ENCODE assay signal across 24 cellular contexts in the genomic region with DNA sequence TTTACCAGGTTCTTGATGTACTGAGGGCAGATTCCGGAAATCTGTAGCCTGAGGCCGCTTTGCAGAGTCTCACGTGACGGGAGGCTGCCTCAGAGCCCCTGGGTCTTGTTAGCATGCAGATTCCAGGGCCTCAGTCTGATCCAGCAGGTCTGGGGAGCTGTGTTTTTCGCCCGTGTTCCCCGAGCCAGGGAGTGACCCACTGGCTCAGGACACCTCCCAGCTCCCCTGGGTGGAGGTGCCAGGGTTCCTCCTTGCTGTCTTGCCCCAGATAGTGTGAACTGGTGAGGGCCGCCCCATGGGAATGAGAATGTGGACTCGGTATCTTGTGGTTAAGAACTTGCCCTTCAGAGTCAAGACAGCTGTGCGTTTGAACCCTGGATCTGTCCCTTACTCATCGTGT.
A peak's percentile ranks its signal among the peaks of the same experiment; 100 is the strongest.
DNase-seq lines count a peak whose midpoint lies in the region; ATAC-seq and TF ChIP-seq lines count a peak whose summit lies in the region.
"Had no signal": no experiment of that assay in that cellular context is flagged by ENCODE, and none has a peak within 500 bp of the region (broad histone marks: within the 10 kb centered on the region; RNA-seq: fewer than 3 reads in every experiment).

No MANE protein-coding gene starts in this region.

- no peak overlapping the region for H4K8ac ChIP-seq in mesendoderm (ENCODE audit: low read depth, low read length)

- no peaks in the 10 kb centered on the region for H3K79me2 ChIP-seq in mesendoderm (ENCODE audit: control insufficient read depth, insufficient read depth, low read length)

- no peak overlapping the region for H2BK15ac ChIP-seq in mesendoderm (replicated peaks; ENCODE audit: low read depth)

- H3K4me3 Mint-ChIP-seq in endothelial cell (ENCODE audit: unreplicated experiment): no peak overlapping the region
- H3K4me3 Mint-ChIP-seq: activated CD4-positive, alpha-beta memory T cell treated with anti-CD3 and anti-CD28 coated beads for 36 hours; IgD-negative memory B cell had no signal

- no peak for TF ChIP-seq CTCF in HEK293 (tag by site-specific recombination; IDR thresholded peaks at IDR 0.05)
- TF ChIP-seq CTCF in VCaP (conservative IDR thresholded peaks at IDR 0.05): no peak
- no peak for TF ChIP-seq CTCF in suprapubic skin (IDR thresholded peaks at IDR 0.05)
- no peak for TF ChIP-seq CTCF in Peyer's patch (IDR thresholded peaks at IDR 0.05)
- TF ChIP-seq CTCF in endothelial cell (IDR thresholded peaks at IDR 0.05; ENCODE audit: unreplicated experiment): no peak
- no peak for TF ChIP-seq CTCF in omental fat pad (IDR thresholded peaks at IDR 0.05)

- H3K4me1 ChIP-seq in HEK293 (ENCODE audit: control insufficient read depth, insufficient read depth, low read length) (no peaks in the 10 kb centered on the region), mesendoderm (ENCODE audit: control insufficient read depth, low read depth, low read length) (no peaks in the 10 kb centered on the region), suprapubic skin (peaks cover 14% of the 10 kb centered on the region), Peyer's patch (peaks cover 0 to 6% (median 0%) of the 10 kb centered on the region in 4 donors)

- no peak overlapping the region for H2BK5ac ChIP-seq in mesendoderm (ENCODE audit: low read length)

- H3K4me2 ChIP-seq in mesendoderm (ENCODE audit: low read length): no peak overlapping the region

- H3K27ac ChIP-seq in HEK293 (ENCODE audit: extremely low read depth, low read depth, low read length): no peak overlapping the region
- H3K27ac ChIP-seq in VCaP: peak overlapping the region; percentile 98
- H3K27ac ChIP-seq in mesendoderm (ENCODE audit: low read depth, low read length): no peak overlapping the region
- peak overlapping the region; percentile 48 for H3K27ac ChIP-seq in suprapubic skin
- H3K27ac ChIP-seq in substantia nigra (ENCODE audit: low read depth, low read length, poor library complexity, severe bottlenecking): no peak overlapping the region
- no peak overlapping the region for H3K27ac ChIP-seq in Peyer's patch
- H3K27ac ChIP-seq: brain microvascular endothelial cell, SK-N-MC had no signal

- POLR2A ChIA-PET in HEK293 (lab: Yijun Ruan, JAX): no interaction called here

- H3K23ac ChIP-seq in mesendoderm (ENCODE audit: low read length): no peak overlapping the region

- H3K4me3 ChIP-seq in HEK293 (ENCODE audit: low read depth, low read length): no peak overlapping the region
- no peak overlapping the region for H3K4me3 ChIP-seq in mesendoderm (ENCODE audit: low read length)
- no peak overlapping the region for H3K4me3 ChIP-seq in suprapubic skin
- no peak overlapping the region for H3K4me3 ChIP-seq in Peyer's patch
- H3K4me3 ChIP-seq: dorsolateral prefrontal cortex, SK-N-MC had no signal

- H3K79me1 ChIP-seq in mesendoderm (ENCODE audit: low read length): no peaks in the 10 kb centered on the region

- peaks cover 4% of the 10 kb centered on the region for H3K27me3 Mint-ChIP-seq in endothelial cell (ENCODE audit: unreplicated experiment)
- H3K27me3 Mint-ChIP-seq: activated CD4-positive, alpha-beta memory T cell treated with anti-CD3 and anti-CD28 coated beads for 36 hours; IgD-negative memory B cell had no signal

- H3K27me3 ChIP-seq in mesendoderm (ENCODE audit: insufficient read depth, low read length, poor library complexity): no peaks in the 10 kb centered on the region
- H3K27me3 ChIP-seq in suprapubic skin: no peaks in the 10 kb centered on the region
- no peaks in the 10 kb centered on the region for H3K27me3 ChIP-seq in Peyer's patch
- H3K27me3 ChIP-seq: brain microvascular endothelial cell, dorsolateral prefrontal cortex had no signal

- CTCF ChIA-PET in HEK293 (lab: Yijun Ruan, JAX): no interaction called here

- TF ChIP-seq EP300 in suprapubic skin (IDR thresholded peaks at IDR 0.05): no peak

- H3K36me3 Mint-ChIP-seq in endothelial cell (ENCODE audit: low read depth, unreplicated experiment): no peaks in the 10 kb centered on the region
- H3K36me3 Mint-ChIP-seq: activated CD4-positive, alpha-beta memory T cell treated with anti-CD3 and anti-CD28 coated beads for 36 hours had no signal

- no peak for ATAC-seq in omental fat pad (ENCODE audit: low FRiP score)

- WGBS in mesendoderm (ENCODE audit: extremely low coverage, insufficient coverage, low lambda C conversion rate): no CpG with 5 or more reads among the region's 11 CpGs
- 96% methylated on average over 7 of the region's 11 CpGs for WGBS in suprapubic skin

- no peaks in the 10 kb centered on the region for H3K36me3 ChIP-seq in HEK293 (ENCODE audit: control insufficient read depth in 2 of 2, insufficient read depth in 1 of 2, low read length in 2 of 2)
- H3K36me3 ChIP-seq in mesendoderm (ENCODE audit: control insufficient read depth, insufficient read depth, low read length): no peaks in the 10 kb centered on the region
- H3K36me3 ChIP-seq in suprapubic skin: no peaks in the 10 kb centered on the region
- H3K36me3 ChIP-seq in Peyer's patch: no peaks in the 10 kb centered on the region
- H3K36me3 ChIP-seq: brain microvascular endothelial cell had no signal

- no peak overlapping the region for H3K18ac ChIP-seq in mesendoderm (ENCODE audit: low read length)

- H3K56ac ChIP-seq in mesendoderm (ENCODE audit: low read length): no peak overlapping the region

- DNase-seq in mesendoderm (peak; percentile 33), suprapubic skin (ENCODE audit: low spot score in 2 of 2) (no peak), substantia nigra (lab: John Stamatoyannopoulos, UW) (no peak), Peyer's patch (no peak), endothelial cell (ENCODE audit: low spot score) (no peak), omental fat pad (ENCODE audit: low spot score) (no peak)
- DNase-seq: activated CD4-positive, alpha-beta memory T cell treated with anti-CD3 and anti-CD28 coated beads for 36 hours; activated CD4-positive, CD25-positive, alpha-beta regulatory T cell treated with anti-CD3 and anti-CD28 coated beads, Interleukin-2, amount 50 U/mL, for 72 hours; activated naive CD4-positive, alpha-beta T cell treated with anti-CD3 and anti-CD28 coated beads, Interleukin-2, amount 50 U/mL, for 16 hours; brain microvascular endothelial cell; COR-L47; dorsolateral prefrontal cortex; hypothalamus; mesenchymal stem cell; NCI-H146; NCI-H226; NCI-H774; stimulated activated CD4-positive, alpha-beta T cell treated with anti-CD3 and anti-CD28 coated beads, Interleukin-15, amount 100 ng/mL, for 24 hours; stimulated activated CD4-positive, alpha-beta T cell treated with anti-CD3 and anti-CD28 coated beads, Interleukin-4, amount 100 ng/mL, for 4 hours; T-helper 2 cell had no signal

- no peak overlapping the region for H3K9ac ChIP-seq in mesendoderm (ENCODE audit: low read length)

- TF ChIP-seq POLR2A in suprapubic skin (IDR thresholded peaks at IDR 0.05): no peak
- no peak for TF ChIP-seq POLR2A in Peyer's patch (IDR thresholded peaks at IDR 0.05)

- no peaks in the 10 kb centered on the region for H3K9me3 ChIP-seq in HEK293 (ENCODE audit: control insufficient read depth, insufficient read depth, low read depth, low read length)
- no peaks in the 10 kb centered on the region for H3K9me3 ChIP-seq in suprapubic skin
- no peaks in the 10 kb centered on the region for H3K9me3 ChIP-seq in Peyer's patch

- no peaks in the 10 kb centered on the region for H3K4me1 Mint-ChIP-seq in endothelial cell (ENCODE audit: unreplicated experiment)

- no peak overlapping the region for H2AK5ac ChIP-seq in mesendoderm (ENCODE audit: low read length)

- no peak overlapping the region for H3K27ac Mint-ChIP-seq in endothelial cell (ENCODE audit: unreplicated experiment)
- H3K27ac Mint-ChIP-seq: activated CD4-positive, alpha-beta memory T cell treated with anti-CD3 and anti-CD28 coated beads for 36 hours had no signal

- H4K5ac ChIP-seq in mesendoderm (ENCODE audit: low read length): no peak overlapping the region

- no peaks in the 10 kb centered on the region for H3K9me3 Mint-ChIP-seq in endothelial cell (ENCODE audit: unreplicated experiment)
- H3K9me3 Mint-ChIP-seq: activated CD4-positive, alpha-beta memory T cell treated with anti-CD3 and anti-CD28 coated beads for 36 hours; IgD-negative memory B cell had no signal

- no peak overlapping the region for H2BK120ac ChIP-seq in mesendoderm (ENCODE audit: low read depth, low read length)

- H3K4ac ChIP-seq in mesendoderm (ENCODE audit: low read depth, low read length): no peak overlapping the region

TF ChIP-seq in HEK293, 187 proteins besides CTCF, POLR2A, EP300 and RAD21:
- TF ChIP-seq ZBTB20 (tag by site-specific recombination; IDR thresholded peaks at IDR 0.05): peak; percentile 70
- TF ChIP-seq, protein P1, sequence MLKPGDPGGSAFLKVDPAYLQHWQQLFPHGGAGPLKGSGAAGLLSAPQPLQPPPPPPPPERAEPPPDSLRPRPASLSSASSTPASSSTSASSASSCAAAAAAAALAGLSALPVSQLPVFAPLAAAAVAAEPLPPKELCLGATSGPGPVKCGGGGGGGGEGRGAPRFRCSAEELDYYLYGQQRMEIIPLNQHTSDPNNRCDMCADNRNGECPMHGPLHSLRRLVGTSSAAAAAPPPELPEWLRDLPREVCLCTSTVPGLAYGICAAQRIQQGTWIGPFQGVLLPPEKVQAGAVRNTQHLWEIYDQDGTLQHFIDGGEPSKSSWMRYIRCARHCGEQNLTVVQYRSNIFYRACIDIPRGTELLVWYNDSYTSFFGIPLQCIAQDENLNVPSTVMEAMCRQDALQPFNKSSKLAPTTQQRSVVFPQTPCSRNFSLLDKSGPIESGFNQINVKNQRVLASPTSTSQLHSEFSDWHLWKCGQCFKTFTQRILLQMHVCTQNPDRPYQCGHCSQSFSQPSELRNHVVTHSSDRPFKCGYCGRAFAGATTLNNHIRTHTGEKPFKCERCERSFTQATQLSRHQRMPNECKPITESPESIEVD (tag by site-specific recombination; IDR thresholded peaks at IDR 0.05): no peak

Comparison
In these comparisons a context has a peak if more than half of its experiments do, and no peak if none do; other contexts are left out.
1. H3K27ac ChIP-seq: peak in VCaP (single experiment) and suprapubic skin (single experiment); none in HEK293 (single experiment), mesendoderm (single experiment), substantia nigra (single experiment) and Peyer's patch (0 of 4).